ENCODE assay signal across 1 cellular context in genomic region chr6:35727935-35728662, GRCh38.
TF ChIP-seq lines count a peak whose summit lies in the region.

No MANE protein-coding gene starts in this region.

TF ChIP-seq in K562, 482 proteins besides CTCF, POLR2A, EP300 and RAD21 (continued from another document):
- TF ChIP-seq ZNF318 (IDR thresholded peaks at IDR 0.05; ENCODE audit: borderline replicate concordance in 1 of 2, low read depth in 1 of 2) (no peak), RBBP5 (IDR thresholded peaks at IDR 0.05; ENCODE audit: borderline replicate concordance, insufficient read depth, low read length, poor library complexity, severe bottlenecking) (peak; percentile 70), ZNF639 (CRISPR knock-in tag; conservative IDR thresholded peaks at IDR 0.05 in 1 of 2, IDR thresholded peaks at IDR 0.05 in 1 of 2) (peak in 1 of 2 experiments; percentile 86; a peak in 2 of 4 replicates), HNRNPLL (IDR thresholded peaks at IDR 0.05; ENCODE audit: low read depth, low read length, poor library complexity, severe bottlenecking) (peak; percentile 91)
TF ChIP-seq in K562: peak in this region for 184.
